In genomic region chr17:63358111-63358839, GRCh38 we compare ENCODE assay signal across 13 cellular contexts.
A peak's percentile ranks its signal among the peaks of the same experiment; 100 is the strongest.
DNase-seq lines count a peak whose midpoint lies in the region; TF ChIP-seq lines count a peak whose summit lies in the region.
"Had no signal": no experiment of that assay in that cellular context is flagged by ENCODE, and none has a peak within 500 bp of the region (broad histone marks: within the 10 kb centered on the region; RNA-seq: fewer than 3 reads in every experiment).

No MANE protein-coding gene starts in this region.

- DNase-seq in HCEC 1CT: peak; percentile 94
- DNase-seq in adipocyte (ENCODE audit: low read depth): peak; percentile 74
- DNase-seq in fibroblast of the aortic adventitia (ENCODE audit: low read depth): peak; percentile 90
- peak; percentile 61 for DNase-seq in smooth muscle cell of the brain vasculature (ENCODE audit: low read depth, low spot score)
- no peak for DNase-seq in HuH-7.5 (ENCODE audit: low spot score)
- DNase-seq in hippocampal formation (lab: John Stamatoyannopoulos, UW): no peak
- DNase-seq in H7: no peak
- DNase-seq in sigmoid colon: no peak
- DNase-seq: DMS79 treated with DMSO at 0.1 percent for 48 hours; effector CD4-positive, alpha-beta T cell; KBM-7; Right ventricle myocardium superior had no signal

- no peak overlapping the region for H3K9ac ChIP-seq in adipocyte (ENCODE audit: low read length)

- H3K4me1 ChIP-seq in adipocyte (ENCODE audit: control insufficient read depth, insufficient read depth, low read length) (peaks cover 56% of the 10 kb centered on the region), sigmoid colon (peaks cover 0 to 31% (median 24%) of the 10 kb centered on the region in 4 donors)

- H3K36me3 ChIP-seq in adipocyte (ENCODE audit: control insufficient read depth, insufficient read depth, low read length, severe bottlenecking): peaks cover 4% of the 10 kb centered on the region
- no peaks in the 10 kb centered on the region; the same call in 1 of the 2 replicates for H3K36me3 ChIP-seq in H7 (replicated peaks; ENCODE audit: control insufficient read depth, insufficient read depth, low read length)
- H3K36me3 ChIP-seq in sigmoid colon: no peaks in the 10 kb centered on the region

- H3K9me3 ChIP-seq in adipocyte (ENCODE audit: control insufficient read depth, low read length): no peaks in the 10 kb centered on the region
- H3K9me3 ChIP-seq in sigmoid colon: no peaks in the 10 kb centered on the region
- H3K9me3 ChIP-seq: suprapubic skin had no signal

- H3K4me3 ChIP-seq in adipocyte (ENCODE audit: low read length): no peak overlapping the region
- no peak overlapping the region for H3K4me3 ChIP-seq in fibroblast of the aortic adventitia (ENCODE audit: low read depth, low read length)
- no peak overlapping the region for H3K4me3 ChIP-seq in H7 (ENCODE audit: insufficient read depth, low read depth, low read length)
- no peak overlapping the region for H3K4me3 ChIP-seq in sigmoid colon
- H3K4me3 ChIP-seq: suprapubic skin had no signal

- TF ChIP-seq CTCF in fibroblast of the aortic adventitia (IDR thresholded peaks at IDR 0.05; ENCODE audit: insufficient read depth, low read length) (no peak), sigmoid colon (IDR thresholded peaks at IDR 0.05) (no peak)

- no peak for TF ChIP-seq POLR2A in sigmoid colon (IDR thresholded peaks at IDR 0.05)

- 88 to 91% methylated on average over 6 of the region's 6 CpGs for WGBS in sigmoid colon, 2 donors

- no peaks in the 10 kb centered on the region for H3K27me3 ChIP-seq in adipocyte (replicated peaks; ENCODE audit: control insufficient read depth, insufficient read depth, low read length)
- no peaks in the 10 kb centered on the region for H3K27me3 ChIP-seq in H7 (ENCODE audit: control insufficient read depth, insufficient read depth, low read length)
- H3K27me3 ChIP-seq in sigmoid colon: no peaks in the 10 kb centered on the region
- H3K27me3 ChIP-seq: suprapubic skin had no signal

- no peak overlapping the region for H3K27ac ChIP-seq in sigmoid colon
- H3K27ac ChIP-seq: suprapubic skin had no signal

- no peak for TF ChIP-seq EP300 in sigmoid colon (IDR thresholded peaks at IDR 0.05)

- intact Hi-C loops in sigmoid colon (cut with DNase I): no loop called here

Comparison
In these comparisons a context has a peak if more than half of its experiments do, and no peak if none do; other contexts are left out.
1. DNase-seq: peak in HCEC 1CT (single experiment), adipocyte (single experiment), fibroblast of the aortic adventitia (single experiment) and smooth muscle cell of the brain vasculature (single experiment); none in HuH-7.5 (single experiment), hippocampal formation (0 of 2), H7 (single experiment) and sigmoid colon (single experiment).